ENCODE assay signal across 10 cellular contexts in genomic region chr17:73646409-73647305, GRCh38. TPM values are rescaled to one million over a fixed set of nuclear protein-coding genes. Genes with fewer than 3 reads are reported as not detected.
DNase-seq lines count a peak whose midpoint lies in the region; ATAC-seq, FAIRE-seq and TF ChIP-seq lines count a peak whose summit lies in the region.
"Had no signal": no experiment of that assay in that cellular context is flagged by ENCODE, and none has a peak within 500 bp of the region (broad histone marks: within the 10 kb centered on the region; RNA-seq: fewer than 3 reads in every experiment).

No MANE protein-coding gene starts in this region.

- H3K9me3 ChIP-seq in AG04450 (ENCODE audit: control insufficient read depth, insufficient read depth, low read length) (no peaks in the 10 kb centered on the region; the same call in 1 of the 2 replicates), Caco-2 (no peaks in the 10 kb centered on the region), colonic mucosa (no peaks in the 10 kb centered on the region), pancreas (no peaks in the 10 kb centered on the region), gastrocnemius medialis (no peaks in the 10 kb centered on the region)

- H3K27me3 ChIP-seq in AG04450 (ENCODE audit: control insufficient read depth, insufficient read depth, low read length) (peaks cover 40% of the 10 kb centered on the region), Caco-2 (replicated peaks; ENCODE audit: control insufficient read depth, insufficient read depth, low read length) (peaks cover 6% of the 10 kb centered on the region), foreskin keratinocyte (peaks cover 64% of the 10 kb centered on the region), colonic mucosa (peaks cover 31% of the 10 kb centered on the region), pancreas (peaks cover 0 to 10% (median 2%) of the 10 kb centered on the region in 4 donors), gastrocnemius medialis (peaks cover 4 to 24% (median 22%) of the 10 kb centered on the region in 3 donors)

- no peak for FAIRE-seq in pancreas (lab: Jason Lieb, UNC)
- FAIRE-seq: keratinocyte had no signal

- BruUV-seq in Caco-2 (replicated peaks; lab: Mats Ljungman, UMichigan), result no TSS peak

- H3K27ac ChIP-seq in AG04450 (ENCODE audit: low read depth, low read length) (no peak overlapping the region), foreskin keratinocyte (no peak overlapping the region), colonic mucosa (no peak overlapping the region), pancreas (no peak overlapping the region), gastrocnemius medialis (no peak overlapping the region)
- H3K27ac ChIP-seq: SK-N-MC had no signal

- no peak for TF ChIP-seq POLR2A in gastrocnemius medialis (IDR thresholded peaks at IDR 0.05)

- DNase-seq in AG04450 (ENCODE audit: low read depth, low spot score), result no peak
- peak in 1 of 2 experiments; percentile 23 for DNase-seq in Caco-2
- DNase-seq in foreskin keratinocyte, result no peak
- DNase-seq in colonic mucosa, result no peak
- no peak for DNase-seq in pancreas
- no peak for DNase-seq in gastrocnemius medialis
- DNase-seq in OCI-M1 (lab: John Stamatoyannopoulos, UW), result no peak

- no peaks in the 10 kb centered on the region for H3K9me3 Mint-ChIP-seq in Caco-2 (ENCODE audit: unreplicated experiment)

- in situ Hi-C loops in gastrocnemius medialis (cut with MboI; ENCODE audit: low sequenced_read_pairs in 4 of 4), result no loop called here

- H3K9ac ChIP-seq in colonic mucosa (ENCODE audit: low read depth in 2 of 2, low read length in 2 of 2), result no peak overlapping the region

- no peak overlapping the region for H3K27ac Mint-ChIP-seq in Caco-2 (ENCODE audit: unreplicated experiment)

- POLR2A ChIA-PET in AG04450 (lab: Yijun Ruan, JAX) (no interaction called here), Caco-2 (lab: Charles Lee) (no interaction called here)

- H3K4me1 Mint-ChIP-seq in Caco-2 (ENCODE audit: low read depth, unreplicated experiment), result peaks cover 5% of the 10 kb centered on the region

- 0 out of 2 replicates have a peak, but pooled peaks have one; percentile 4 for TF ChIP-seq CTCF in AG04450 (IDR thresholded peaks at IDR 0.05; ENCODE audit: low read depth, low read length)
- TF ChIP-seq CTCF in Caco-2 (IDR thresholded peaks at IDR 0.05; ENCODE audit: insufficient read depth in 1 of 2, low read depth in 1 of 2, low read length in 1 of 2, severe bottlenecking in 1 of 2, unreplicated experiment in 1 of 2), result peak; percentile 13 to 39
- peak; percentile 19 for TF ChIP-seq CTCF in foreskin keratinocyte (conservative IDR thresholded peaks at IDR 0.05)
- no peak for TF ChIP-seq CTCF in colonic mucosa (IDR thresholded peaks at IDR 0.05)
- TF ChIP-seq CTCF in pancreas (IDR thresholded peaks at IDR 0.05), result no peak
- TF ChIP-seq CTCF in gastrocnemius medialis (IDR thresholded peaks at IDR 0.05 in 4 of 5, conservative IDR thresholded peaks at IDR 0.05 in 1 of 5), result no peak

- H3K4me3 Mint-ChIP-seq in Caco-2 (ENCODE audit: unreplicated experiment), result peak overlapping the region; percentile 50

- CTCF ChIA-PET in AG04450 (lab: Charles Lee), result interaction anchor here (1.2 kb wide), 1 partner anchor 553 kb away, joined by 4 read pairs; no protein-coding TSS in a partner anchor
- CTCF ChIA-PET in Caco-2 (lab: Charles Lee), result interaction anchor here (0.5 to 1.5 kb wide), 6 partner anchors 10 to 352 kb away, joined by 3 to 6 read pairs (median 3); no protein-coding TSS in a partner anchor

- no peak overlapping the region for H3K4me3 ChIP-seq in AG04450 (ENCODE audit: low read depth, low read length)
- no peak overlapping the region for H3K4me3 ChIP-seq in Caco-2 (ENCODE audit: low read depth, low read length)
- H3K4me3 ChIP-seq in colonic mucosa, result no peak overlapping the region
- no peak overlapping the region for H3K4me3 ChIP-seq in pancreas
- no peak overlapping the region for H3K4me3 ChIP-seq in gastrocnemius medialis
- H3K4me3 ChIP-seq: SK-N-MC had no signal

- H3K36me3 Mint-ChIP-seq in Caco-2 (ENCODE audit: insufficient read depth, unreplicated experiment), result no peaks in the 10 kb centered on the region

- H3K36me3 ChIP-seq in Caco-2 (ENCODE audit: control insufficient read depth, insufficient read depth, low read length) (no peaks in the 10 kb centered on the region), colonic mucosa (no peaks in the 10 kb centered on the region), pancreas (no peaks in the 10 kb centered on the region), gastrocnemius medialis (no peaks in the 10 kb centered on the region)

- H3K27me3 Mint-ChIP-seq in Caco-2 (ENCODE audit: insufficient read depth, unreplicated experiment), result peaks cover 48% of the 10 kb centered on the region

- 41 to 50% methylated on average over 19 of the region's 19 CpGs for WGBS in pancreas, 2 donors

- intact Hi-C loops in Caco-2 (cut with micrococcal nuclease; ENCODE audit: unreplicated experiment), result loop anchor here (5.0 kb wide), 1 partner anchor 219 kb away; no protein-coding TSS in a partner anchor
- intact Hi-C loops in colonic mucosa (cut with DNase I), result loop anchor here (5.0 kb wide), 1 partner anchor 66 kb away; no protein-coding TSS in a partner anchor
- intact Hi-C loops in pancreas (cut with DNase I), result no loop called here
- intact Hi-C loops in gastrocnemius medialis (cut with DNase I; ENCODE audit: low total_unique reads), result no loop called here

- no peak for ATAC-seq in SK-N-SH treated with all-trans-retinoic acid at 6 μM for 48 hours
- ATAC-seq in foreskin keratinocyte, result no peak
- no peak for ATAC-seq in pancreas
- ATAC-seq in gastrocnemius medialis, result no peak

- H3K4me1 ChIP-seq in Caco-2 (0 out of 2 replicates have a peak, but pooled peaks cover 9% of the 10 kb centered on the region), foreskin keratinocyte (no peaks in the 10 kb centered on the region), colonic mucosa (peaks cover 14% of the 10 kb centered on the region), pancreas (peaks cover 0 to 10% (median 7%) of the 10 kb centered on the region in 3 donors), gastrocnemius medialis (peaks cover 0 to 16% of the 10 kb centered on the region in 2 donors)

TF ChIP-seq in SK-N-SH treated with all-trans-retinoic acid at 6 μM for 48 hours, 23 proteins besides CTCF, POLR2A, EP300 and RAD21:
- TF ChIP-seq ZNF70 (CRISPR knock-in tag; IDR thresholded peaks at IDR 0.05), result no peak
- TF ChIP-seq POU6F1 (CRISPR knock-in tag; IDR thresholded peaks at IDR 0.05; ENCODE audit: borderline replicate concordance, low read depth), result no peak
- peak; percentile 80; the same call in 1 of the 2 replicates for TF ChIP-seq ZFP3 (CRISPR knock-in tag; IDR thresholded peaks at IDR 0.05)
- no peak for TF ChIP-seq BACH2 (CRISPR knock-in tag; IDR thresholded peaks at IDR 0.05; ENCODE audit: borderline replicate concordance)
- no peak for TF ChIP-seq ZFP30 (CRISPR knock-in tag; IDR thresholded peaks at IDR 0.05)

RNA-seq across cellular contexts. Expression of gene SDK2, which starts 2.4 kb away (rescaled TPM):
- polyA plus RNA-seq in AG04450 (2011; rRNA removed), result 0.01 TPM in 2 replicates
- polyA minus RNA-seq in AG04450 (2011; rRNA and poly(A)+ RNA removed), result under 0.01 and 0.04 TPM in 2 replicates
- total RNA-seq in Caco-2 (2022), result 0.09 and 0.14 TPM in 2 replicates
- total RNA-seq in foreskin keratinocyte, result 3.0 and 3.4 TPM in 2 replicates
- 0.84 and 0.93 TPM in 2 replicates for polyA plus RNA-seq in foreskin keratinocyte
- 1 to 10 TPM in 1 of 2 donors, under 1 TPM in 1; 0.94 to 1.2 TPM for total RNA-seq in colonic mucosa
- total RNA-seq in pancreas, result under 1 TPM; 0.14 to 0.31 (median 0.21) TPM
- polyA plus RNA-seq in pancreas, result under 1 TPM; 0.04 to 0.07 TPM
- under 1 TPM; 0.02 to 0.31 (median 0.13) TPM for total RNA-seq in gastrocnemius medialis

Comparison
In these comparisons a context has a peak if more than half of its experiments do, and no peak if none do; other contexts are left out.
1. CTCF ChIP-seq: peak in AG04450 (single experiment), Caco-2 (2 of 2) and foreskin keratinocyte (single experiment); none in colonic mucosa (single experiment), pancreas (0 of 4) and gastrocnemius medialis (0 of 5).
2. intact Hi-C loops: an anchor here in Caco-2 (5.0 kb wide) and colonic mucosa (5.0 kb wide); none called in pancreas and gastrocnemius medialis.